ENCODE assay signal across 18 cellular contexts in genomic region chr10:109386101-109386500, GRCh38.
A peak's percentile ranks its signal among the peaks of the same experiment; 100 is the strongest.
DNase-seq lines count a peak whose midpoint lies in the region; TF ChIP-seq lines count a peak whose summit lies in the region.
"Had no signal": no experiment of that assay in that cellular context is flagged by ENCODE, and none has a peak within 500 bp of the region (broad histone marks: within the 10 kb centered on the region; RNA-seq: fewer than 3 reads in every experiment).

No MANE protein-coding gene starts in this region.

- H3K4me3 Mint-ChIP-seq in mesothelial cell of epicardium = no peak overlapping the region
- H3K4me3 Mint-ChIP-seq: B cell; CD14-positive monocyte; CD4-positive, alpha-beta T cell; CD8-positive, alpha-beta memory T cell; GM23338; HFFc6 had no signal

- peaks cover 2% of the 10 kb centered on the region for H3K27me3 Mint-ChIP-seq in mesothelial cell of epicardium (ENCODE audit: low read depth)
- H3K27me3 Mint-ChIP-seq: B cell; CD4-positive, alpha-beta T cell; CD8-positive, alpha-beta memory T cell had no signal

- H3K4me3 ChIP-seq in skeletal muscle cell (ENCODE audit: low read depth, low read length) (no peak overlapping the region), foreskin fibroblast (ENCODE audit: low read depth in 1 of 2, low read length in 2 of 2) (no peak overlapping the region)
- H3K4me3 ChIP-seq: BLaER1, GM23338, HAP-1 had no signal

- no peaks in the 10 kb centered on the region for H3K9me3 Mint-ChIP-seq in mesothelial cell of epicardium
- H3K9me3 Mint-ChIP-seq: CD4-positive, alpha-beta T cell; GM23338; HFFc6 had no signal

- no peaks in the 10 kb centered on the region for H3K36me3 Mint-ChIP-seq in mesothelial cell of epicardium
- H3K36me3 Mint-ChIP-seq: CD14-positive monocyte; CD8-positive, alpha-beta memory T cell had no signal

- no peak overlapping the region for H3K27ac Mint-ChIP-seq in mesothelial cell of epicardium
- H3K27ac Mint-ChIP-seq: B cell; CD4-positive, alpha-beta T cell; CD8-positive, alpha-beta memory T cell; GM23338; HFFc6 had no signal

- TF ChIP-seq CTCF in foreskin fibroblast (IDR thresholded peaks at IDR 0.05; ENCODE audit: low read depth, low read length) (no peak), mesothelial cell of epicardium (IDR thresholded peaks at IDR 0.05; ENCODE audit: unreplicated experiment) (no peak)

- H3K4me1 Mint-ChIP-seq in mesothelial cell of epicardium = no peaks in the 10 kb centered on the region
- H3K4me1 Mint-ChIP-seq: B cell; CD14-positive monocyte; CD8-positive, alpha-beta memory T cell; GM23338 had no signal

- DNase-seq in LHCN-M2 (ENCODE audit: low read depth) (peak; percentile 85), kidney tubule cell (ENCODE audit: low spot score) (peak; percentile 28), skeletal muscle cell (ENCODE audit: low read depth) (peak; percentile 4), foreskin fibroblast (no peak), mesothelial cell of epicardium (ENCODE audit: low spot score in 2 of 2, unreplicated experiment in 2 of 2) (no peak), NCI-H2081 (lab: John Stamatoyannopoulos, UW) (no peak)
- DNase-seq: CD4-positive, alpha-beta T cell; CD8-positive, alpha-beta memory T cell; DMS 273 treated with DMSO at 0.1 percent for 48 hours; DMS79; EL; GF-D8; HFFc6 had no signal

Comparison
In these comparisons a context has a peak if more than half of its experiments do, and no peak if none do; other contexts are left out.
1. DNase-seq: peak in LHCN-M2 (single experiment), kidney tubule cell (single experiment) and skeletal muscle cell (single experiment); none in foreskin fibroblast (0 of 2), mesothelial cell of epicardium (0 of 2) and NCI-H2081 (0 of 2).